ENCODE assay signal across 22 cellular contexts in genomic region chr1:78427506-78427905, GRCh38.
"Had no signal": no experiment of that assay in that cellular context is flagged by ENCODE, and none has a peak within 500 bp of the region (broad histone marks: within the 10 kb centered on the region; RNA-seq: fewer than 3 reads in every experiment).

No MANE protein-coding gene starts in this region.

- H3K27ac ChIP-seq: ascending aorta, brain microvascular endothelial cell, colonic mucosa, epithelial cell of prostate, transverse colon had no signal

- H3K4me1 ChIP-seq: ascending aorta, colonic mucosa, transverse colon had no signal

- H3K27ac Mint-ChIP-seq: activated CD4-positive, alpha-beta T cell treated with anti-CD3 and anti-CD28 coated beads, Interleukin-2, amount 10 ng/mL, durations not matched to agents 7 days and 5 days; activated CD8-positive, alpha-beta memory T cell treated with anti-CD3 and anti-CD28 coated beads, Interleukin-2, amount 10 ng/mL, durations not matched to agents 7 days and 5 days; activated CD8-positive, alpha-beta T cell treated with anti-CD3 and anti-CD28 coated beads for 36 hours; activated naive CD4-positive, alpha-beta T cell treated with anti-CD3 and anti-CD28 coated beads, Interleukin-2, amount 10 ng/mL, durations not matched to agents 7 days and 5 days; natural killer cell treated with Interleukin-12 subunit alpha and Interleukin-12 subunit beta and Interleukin-15 and Interleukin-18, amount 100 ng/mL, for 72 hours; progenitor cell of endocrine pancreas; stimulated activated naive B cell treated with anti-CD40 and anti-IgM and Interleukin-4, amounts not matched to agents 10 μg/mL and 1 μg/mL and 100 μg/mL, for 72 hours had no signal

- H3K36me3 ChIP-seq: ascending aorta, brain microvascular endothelial cell, colonic mucosa, sigmoid colon, transverse colon had no signal

- H3K36me3 Mint-ChIP-seq: activated CD8-positive, alpha-beta memory T cell treated with anti-CD3 and anti-CD28 coated beads, Interleukin-2, amount 10 ng/mL, durations not matched to agents 7 days and 5 days; activated naive CD4-positive, alpha-beta T cell treated with anti-CD3 and anti-CD28 coated beads, Interleukin-2, amount 10 ng/mL, durations not matched to agents 7 days and 5 days; stimulated activated naive B cell treated with anti-CD40 and anti-IgM and Interleukin-4, amounts not matched to agents 10 μg/mL and 1 μg/mL and 100 μg/mL, for 72 hours had no signal

- H3K9me3 Mint-ChIP-seq: activated CD4-positive, alpha-beta T cell treated with anti-CD3 and anti-CD28 coated beads, Interleukin-2, amount 10 ng/mL, durations not matched to agents 7 days and 5 days; activated CD8-positive, alpha-beta T cell treated with anti-CD3 and anti-CD28 coated beads for 36 hours; activated naive CD4-positive, alpha-beta T cell treated with anti-CD3 and anti-CD28 coated beads, Interleukin-2, amount 10 ng/mL, durations not matched to agents 7 days and 5 days had no signal

- H3K4me3 ChIP-seq: ascending aorta, colonic mucosa, sigmoid colon, transverse colon had no signal

- H3K27me3 ChIP-seq: ascending aorta, brain microvascular endothelial cell, colonic mucosa, sigmoid colon, transverse colon had no signal

- ATAC-seq: activated CD4-positive, CD25-positive, alpha-beta regulatory T cell treated with anti-CD3 and anti-CD28 coated beads, Interleukin-2, amount 50 U/mL, for 24 hours; activated CD8-positive, alpha-beta memory T cell treated with anti-CD3 and anti-CD28 coated beads, Interleukin-2, amount 10 ng/mL, durations not matched to agents 7 days and 5 days; activated CD8-positive, alpha-beta T cell treated with anti-CD3 and anti-CD28 coated beads for 36 hours; left ventricle myocardium superior; natural killer cell treated with Interleukin-12 subunit alpha and Interleukin-12 subunit beta and Interleukin-15 and Interleukin-18, amount 100 ng/mL, for 72 hours; stimulated activated naive B cell treated with anti-CD40 and anti-IgM and Interleukin-4, amounts not matched to agents 10 μg/mL and 1 μg/mL and 100 μg/mL, for 72 hours had no signal

- DNase-seq: activated CD4-positive, alpha-beta T cell treated with anti-CD3 and anti-CD28 coated beads, Interleukin-2, amount 10 ng/mL, durations not matched to agents 7 days and 5 days; activated CD8-positive, alpha-beta memory T cell treated with anti-CD3 and anti-CD28 coated beads, Interleukin-2, amount 10 ng/mL, durations not matched to agents 7 days and 5 days; activated CD8-positive, alpha-beta T cell treated with anti-CD3 and anti-CD28 coated beads for 36 hours; activated effector memory CD4-positive, alpha-beta T cell treated with anti-CD3 and anti-CD28 coated beads, Interleukin-2, amount 50 U/mL, for 16 hours; activated naive CD4-positive, alpha-beta T cell treated with anti-CD3 and anti-CD28 coated beads, Interleukin-2, amount 10 ng/mL, durations not matched to agents 7 days and 5 days; activated T-cell treated with anti-CD3 and anti-CD28 coated beads for 4 hours; brain microvascular endothelial cell; colonic mucosa; foreskin melanocyte; left ventricle myocardium superior; mammary epithelial cell; retina; sigmoid colon; stimulated activated CD4-positive, alpha-beta T cell treated with anti-CD3 and anti-CD28 coated beads, Interleukin-2, amount 100 ng/mL, for 48 hours; stimulated activated CD8-positive, alpha-beta memory T cell treated with anti-CD3 and anti-CD28 coated beads, Interleukin-4, amount 100 ng/mL, for 48 hours; stimulated activated naive B cell treated with anti-CD40 and anti-IgM and Interleukin-4, amounts not matched to agents 10 μg/mL and 1 μg/mL and 100 μg/mL, for 72 hours; transverse colon had no signal

- H3K9me3 ChIP-seq: ascending aorta, colonic mucosa, sigmoid colon, transverse colon had no signal
